ENCODE assay signal across 18 cellular contexts in the genomic region with DNA sequence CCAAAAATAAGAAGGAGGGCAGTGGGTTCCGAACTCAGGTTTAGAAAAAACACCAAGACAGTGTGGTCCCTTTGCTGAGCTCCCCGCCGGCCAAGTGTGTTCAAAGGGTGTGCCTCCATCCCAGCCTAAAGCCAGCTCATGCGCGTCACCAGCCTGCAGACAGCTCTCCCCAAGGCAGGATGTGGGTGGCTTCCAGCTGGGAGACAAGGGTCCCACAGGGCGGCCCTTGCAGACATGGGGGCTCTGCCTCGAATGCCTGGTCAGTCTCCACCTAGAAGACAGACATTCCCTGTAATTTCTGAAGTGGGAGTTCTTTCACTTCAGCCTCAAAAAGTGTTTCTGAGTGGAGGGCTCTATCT.
DNase-seq lines count a peak whose midpoint lies in the region; FAIRE-seq and TF ChIP-seq lines count a peak whose summit lies in the region.
"Had no signal": no experiment of that assay in that cellular context is flagged by ENCODE, and none has a peak within 500 bp of the region (broad histone marks: within the 10 kb centered on the region; RNA-seq: fewer than 3 reads in every experiment).

No MANE protein-coding gene starts in this region.

- H3K36me3 ChIP-seq in esophagus muscularis mucosa (no peaks in the 10 kb centered on the region), vagina (no peaks in the 10 kb centered on the region)
- H3K36me3 ChIP-seq: SJSA1 had no signal

- no peak overlapping the region for H3K4me3 Mint-ChIP-seq in MCF 10A (ENCODE audit: unreplicated experiment)

- H3K4me3 ChIP-seq in esophagus muscularis mucosa (no peak overlapping the region), vagina (no peak overlapping the region)
- H3K4me3 ChIP-seq: K562, PC-9, SJSA1 had no signal

- no peak for TF ChIP-seq EP300 in esophagus muscularis mucosa (IDR thresholded peaks at IDR 0.05)

- H3K9me3 ChIP-seq in esophagus muscularis mucosa (no peaks in the 10 kb centered on the region), vagina (no peaks in the 10 kb centered on the region)
- H3K9me3 ChIP-seq: Caco-2, SJSA1 had no signal

- no peaks in the 10 kb centered on the region for H3K36me3 Mint-ChIP-seq in MCF 10A (ENCODE audit: insufficient read depth, unreplicated experiment)

- POLR2A ChIA-PET in MCF 10A (lab: Yijun Ruan, JAX), result no interaction called here

- no TSS peak for BruUV-seq in MCF 10A (replicated peaks; lab: Mats Ljungman, UMichigan)

- no peak overlapping the region for H3K27ac Mint-ChIP-seq in MCF 10A (ENCODE audit: low read depth, unreplicated experiment)

- peaks cover 23% of the 10 kb centered on the region for H3K27me3 Mint-ChIP-seq in MCF 10A (ENCODE audit: insufficient read depth, unreplicated experiment)

- H3K4me1 ChIP-seq in esophagus muscularis mucosa (peaks cover 0 to 8% (median 0%) of the 10 kb centered on the region in 4 donors), vagina (no peaks in the 10 kb centered on the region)
- H3K4me1 ChIP-seq: Caco-2, SJSA1 had no signal

- no peaks in the 10 kb centered on the region for H3K4me1 Mint-ChIP-seq in MCF 10A (ENCODE audit: insufficient read depth, unreplicated experiment)

- FAIRE-seq in GM12891 (lab: Jason Lieb, UNC), result no peak
- FAIRE-seq: K562 had no signal

- intact Hi-C loops in esophagus muscularis mucosa (cut with DNase I) (no loop called here), vagina (cut with DNase I) (no loop called here), MCF 10A (cut with micrococcal nuclease) (no loop called here)

- DNase-seq in activated effector memory CD4-positive, alpha-beta T cell treated with anti-CD3 and anti-CD28 coated beads, Interleukin-2, amount 50 U/mL, for 16 hours, result peak; percentile 55
- no peak for DNase-seq in activated effector memory CD4-positive, alpha-beta T cell treated with Interleukin-2 at 50 U/mL for 16 hours
- DNase-seq in GM12891 (ENCODE audit: insufficient read length, low spot score), result peak; percentile 7
- peak; percentile 68 for DNase-seq in esophagus muscularis mucosa (ENCODE audit: extremely low spot score)
- DNase-seq in vagina (ENCODE audit: extremely low spot score in 2 of 2), result peak; percentile 64
- DNase-seq in superior temporal gyrus (ENCODE audit: extremely low spot score), result no peak
- no peak for DNase-seq in MCF 10A (ENCODE audit: unreplicated experiment)
- DNase-seq in activated T-cell treated with anti-CD3 and anti-CD28 coated beads, Interleukin-2, amount 50 U/mL, for 1 hour, result no peak
- DNase-seq: Caco-2, HCEC 1CT, NCI-H1436 treated with DMSO at 0.1 percent for 48 hours, NCI-H2081 treated with DMSO at 0.1 percent for 48 hours, NCI-H510A, NCI-H774, PC-9 had no signal

- peaks cover 0 to 8% (median 0%) of the 10 kb centered on the region in 4 donors for H3K27me3 ChIP-seq in esophagus muscularis mucosa
- H3K27me3 ChIP-seq in vagina, result no peaks in the 10 kb centered on the region
- H3K27me3 ChIP-seq: SJSA1 had no signal

- TF ChIP-seq POLR2A in GM12891 (IDR thresholded peaks at IDR 0.05; ENCODE audit: low read depth, low read length), result no peak
- no peak for TF ChIP-seq POLR2A in esophagus muscularis mucosa (IDR thresholded peaks at IDR 0.05; ENCODE audit: low read depth)
- no peak for TF ChIP-seq POLR2A in vagina (IDR thresholded peaks at IDR 0.05)

- WGBS in esophagus muscularis mucosa, result 72% methylated on average over 2 of the region's 7 CpGs

- H3K27ac ChIP-seq in esophagus muscularis mucosa (replicated peaks in 1 of 4) (no peak overlapping the region), vagina (no peak overlapping the region)
- H3K27ac ChIP-seq: HL-60, PC-9, SJSA1 had no signal

- TF ChIP-seq CTCF in esophagus muscularis mucosa (IDR thresholded peaks at IDR 0.05) (no peak), vagina (IDR thresholded peaks at IDR 0.05) (no peak), MCF 10A (IDR thresholded peaks at IDR 0.05; ENCODE audit: unreplicated experiment) (no peak)

- no peaks in the 10 kb centered on the region for H3K9me3 Mint-ChIP-seq in MCF 10A (ENCODE audit: unreplicated experiment)

- CTCF ChIA-PET in MCF 10A (lab: Yijun Ruan, JAX), result interaction anchor here (0.6 kb wide), 1 partner anchor 156 kb away, joined by 6 read pairs; no protein-coding TSS in a partner anchor

TF ChIP-seq in GM12891, 5 proteins besides CTCF, POLR2A, EP300 and RAD21:
- TF ChIP-seq POLR2AphosphoS5 (IDR thresholded peaks at IDR 0.05; ENCODE audit: low read depth, low read length) (no peak), SPI1 (IDR thresholded peaks at IDR 0.05; ENCODE audit: low read depth, low read length) (no peak), POU2F2 (IDR thresholded peaks at IDR 0.05; ENCODE audit: low read depth, low read length) (no peak), PAX5 (IDR thresholded peaks at IDR 0.05; ENCODE audit: insufficient read depth, low read length, severe bottlenecking) (no peak), TAF1 (IDR thresholded peaks at IDR 0.05; ENCODE audit: low read depth, low read length) (no peak)

Comparison
In these comparisons a context has a peak if more than half of its experiments do, and no peak if none do; other contexts are left out.
1. DNase-seq: peak in activated effector memory CD4-positive, alpha-beta T cell treated with anti-CD3 and anti-CD28 coated beads, Interleukin-2, amount 50 U/mL, for 16 hours (single experiment), GM12891 (single experiment), esophagus muscularis mucosa (single experiment) and vagina (2 of 2); none in activated effector memory CD4-positive, alpha-beta T cell treated with Interleukin-2 at 50 U/mL for 16 hours (single experiment), superior temporal gyrus (single experiment), MCF 10A (single experiment) and activated T-cell treated with anti-CD3 and anti-CD28 coated beads, Interleukin-2, amount 50 U/mL, for 1 hour (single experiment).